8 cellular contexts compared by ENCODE assay signal in genomic region chr5:39274388-39275085, GRCh38. TPM values are rescaled to one million over a fixed set of nuclear protein-coding genes. Genes with fewer than 3 reads are reported as not detected.
A peak's percentile ranks its signal among the peaks of the same experiment; 100 is the strongest.
DNase-seq lines count a peak whose midpoint lies in the region; ATAC-seq and TF ChIP-seq lines count a peak whose summit lies in the region.

No MANE protein-coding gene starts in this region.

- peak; percentile 90 for ATAC-seq in GM19463 (IDR thresholded peaks at IDR 0.05; ENCODE audit: unreplicated experiment)
- ATAC-seq in HG03520 (IDR thresholded peaks at IDR 0.05; ENCODE audit: unreplicated experiment): peak; percentile 93
- peak; percentile 48 for ATAC-seq in activated naive CD8-positive, alpha-beta T cell treated with anti-CD3 and anti-CD28 coated beads, Interleukin-2, amount 50 U/mL, for 24 hours

- peak overlapping the region; percentile 40 for H3K27ac ChIP-seq in CD8-positive, alpha-beta memory T cell (ENCODE audit: low read depth, low read length)
- H3K27ac ChIP-seq in sigmoid colon: peak overlapping the region; percentile 29 to 40 (median 30)

- peaks cover 0 to 4% (median 2%) of the 10 kb centered on the region in 3 donors for H3K36me3 Mint-ChIP-seq in CD8-positive, alpha-beta memory T cell
- H3K36me3 Mint-ChIP-seq in activated naive CD8-positive, alpha-beta T cell treated with anti-CD3 and anti-CD28 coated beads, Interleukin-2, amount 50 U/mL, for 24 hours (ENCODE audit: low read depth): peaks cover 3% of the 10 kb centered on the region
- H3K36me3 Mint-ChIP-seq in glutamatergic neuron (ENCODE audit: unreplicated experiment) (no peaks in the 10 kb centered on the region), Caco-2 (ENCODE audit: insufficient read depth, unreplicated experiment) (no peaks in the 10 kb centered on the region)

- H3K4me3 ChIP-seq in CD8-positive, alpha-beta memory T cell (ENCODE audit: low read length): peak overlapping the region; percentile 49
- H3K4me3 ChIP-seq in sigmoid colon (no peak overlapping the region), Caco-2 (ENCODE audit: low read depth, low read length) (no peak overlapping the region)

- TF ChIP-seq POLR2A in sigmoid colon (IDR thresholded peaks at IDR 0.05): no peak

- peaks cover 45 to 67% (median 56%) of the 10 kb centered on the region in 3 donors for H3K4me1 Mint-ChIP-seq in CD8-positive, alpha-beta memory T cell
- H3K4me1 Mint-ChIP-seq in activated naive CD8-positive, alpha-beta T cell treated with anti-CD3 and anti-CD28 coated beads, Interleukin-2, amount 50 U/mL, for 24 hours: peaks cover 62% of the 10 kb centered on the region
- no peaks in the 10 kb centered on the region for H3K4me1 Mint-ChIP-seq in glutamatergic neuron (ENCODE audit: low read depth, unreplicated experiment)
- peaks cover 9% of the 10 kb centered on the region for H3K4me1 Mint-ChIP-seq in Caco-2 (ENCODE audit: low read depth, unreplicated experiment)

- peak in 2 of 5 donors; percentile 43 to 51 for DNase-seq in CD8-positive, alpha-beta memory T cell
- DNase-seq in activated naive CD8-positive, alpha-beta T cell treated with anti-CD3 and anti-CD28 coated beads, Interleukin-2, amount 50 U/mL, for 24 hours: no peak
- DNase-seq in sigmoid colon (no peak), cerebellar nuclear complex (lab: John Stamatoyannopoulos, UW) (no peak), glutamatergic neuron (no peak), Caco-2 (no peak)

- intact Hi-C loops in sigmoid colon (cut with DNase I): no loop called here
- intact Hi-C loops in Caco-2 (cut with micrococcal nuclease; ENCODE audit: unreplicated experiment): no loop called here

- no peaks in the 10 kb centered on the region for H3K27me3 Mint-ChIP-seq in CD8-positive, alpha-beta memory T cell
- H3K27me3 Mint-ChIP-seq in activated naive CD8-positive, alpha-beta T cell treated with anti-CD3 and anti-CD28 coated beads, Interleukin-2, amount 50 U/mL, for 24 hours: no peaks in the 10 kb centered on the region
- H3K27me3 Mint-ChIP-seq in glutamatergic neuron (ENCODE audit: unreplicated experiment): no peaks in the 10 kb centered on the region
- H3K27me3 Mint-ChIP-seq in Caco-2 (ENCODE audit: insufficient read depth, unreplicated experiment): no peaks in the 10 kb centered on the region

- peaks cover 0 to 3% (median 0%) of the 10 kb centered on the region in 5 donors for H3K9me3 Mint-ChIP-seq in CD8-positive, alpha-beta memory T cell
- peaks cover 4% of the 10 kb centered on the region for H3K9me3 Mint-ChIP-seq in activated naive CD8-positive, alpha-beta T cell treated with anti-CD3 and anti-CD28 coated beads, Interleukin-2, amount 50 U/mL, for 24 hours
- H3K9me3 Mint-ChIP-seq in glutamatergic neuron (ENCODE audit: unreplicated experiment) (no peaks in the 10 kb centered on the region), Caco-2 (ENCODE audit: unreplicated experiment) (peaks cover 11% of the 10 kb centered on the region)

- TF ChIP-seq CTCF in sigmoid colon (IDR thresholded peaks at IDR 0.05): no peak
- no peak for TF ChIP-seq CTCF in glutamatergic neuron (IDR thresholded peaks at IDR 0.05; ENCODE audit: partially characterized antibody, unreplicated experiment)
- TF ChIP-seq CTCF in Caco-2 (IDR thresholded peaks at IDR 0.05; ENCODE audit: insufficient read depth in 1 of 2, low read depth in 1 of 2, low read length in 1 of 2, severe bottlenecking in 1 of 2, unreplicated experiment in 1 of 2): no peak

- no peaks in the 10 kb centered on the region for H3K9me3 ChIP-seq in CD8-positive, alpha-beta memory T cell (ENCODE audit: low read length)
- H3K9me3 ChIP-seq in sigmoid colon: no peaks in the 10 kb centered on the region
- no peaks in the 10 kb centered on the region for H3K9me3 ChIP-seq in Caco-2

- no peak for TF ChIP-seq EP300 in sigmoid colon (IDR thresholded peaks at IDR 0.05)

- CTCF ChIA-PET in CD8-positive, alpha-beta memory T cell (lab: Charles Lee): interaction anchor here (1.0 to 4.4 kb wide), 7 partner anchors 9 to 95 kb away, joined by 3 to 45 read pairs (median 7); no protein-coding TSS in a partner anchor
- CTCF ChIA-PET in Caco-2 (lab: Charles Lee): no interaction called here

- H3K27ac Mint-ChIP-seq in CD8-positive, alpha-beta memory T cell: peak overlapping the region; percentile 91 to 99 (median 97)
- peak overlapping the region; percentile 97 for H3K27ac Mint-ChIP-seq in activated naive CD8-positive, alpha-beta T cell treated with anti-CD3 and anti-CD28 coated beads, Interleukin-2, amount 50 U/mL, for 24 hours
- H3K27ac Mint-ChIP-seq in glutamatergic neuron (ENCODE audit: unreplicated experiment) (no peak overlapping the region), Caco-2 (ENCODE audit: unreplicated experiment) (no peak overlapping the region)

- 41 to 47% methylated on average over 3 of the region's 3 CpGs for WGBS in sigmoid colon, 2 donors

- BruUV-seq in Caco-2 (replicated peaks; lab: Mats Ljungman, UMichigan): no TSS peak

- peak overlapping the region; percentile 69 to 87 (median 85) for H3K4me3 Mint-ChIP-seq in CD8-positive, alpha-beta memory T cell
- peak overlapping the region; percentile 82 for H3K4me3 Mint-ChIP-seq in activated naive CD8-positive, alpha-beta T cell treated with anti-CD3 and anti-CD28 coated beads, Interleukin-2, amount 50 U/mL, for 24 hours
- H3K4me3 Mint-ChIP-seq in glutamatergic neuron (ENCODE audit: unreplicated experiment) (no peak overlapping the region), Caco-2 (ENCODE audit: unreplicated experiment) (no peak overlapping the region)

- H3K27me3 ChIP-seq in CD8-positive, alpha-beta memory T cell (ENCODE audit: insufficient read depth, low read length, poor library complexity, severe bottlenecking): no peaks in the 10 kb centered on the region
- H3K27me3 ChIP-seq in sigmoid colon (no peaks in the 10 kb centered on the region), Caco-2 (replicated peaks; ENCODE audit: control insufficient read depth, insufficient read depth, low read length) (no peaks in the 10 kb centered on the region)

- peaks cover 36% of the 10 kb centered on the region for H3K4me1 ChIP-seq in CD8-positive, alpha-beta memory T cell (ENCODE audit: insufficient read depth, low read length)
- H3K4me1 ChIP-seq in sigmoid colon (no peaks in the 10 kb centered on the region), Caco-2 (peaks cover 13% of the 10 kb centered on the region)

- POLR2A ChIA-PET in CD8-positive, alpha-beta memory T cell (lab: Charles Lee): interaction anchor here (0.6 to 1.5 kb wide), 3 partner anchors 57 to 96 kb away, joined by 3 to 9 read pairs (median 3); no protein-coding TSS in a partner anchor
- POLR2A ChIA-PET in Caco-2 (lab: Charles Lee): no interaction called here

- no peaks in the 10 kb centered on the region for H3K36me3 ChIP-seq in CD8-positive, alpha-beta memory T cell (ENCODE audit: insufficient read depth, low read length)
- H3K36me3 ChIP-seq in sigmoid colon: no peaks in the 10 kb centered on the region
- no peaks in the 10 kb centered on the region for H3K36me3 ChIP-seq in Caco-2 (ENCODE audit: control insufficient read depth, insufficient read depth, low read length)

RNA-seq across cellular contexts. Expression of gene FYB1, which starts 55.2 kb away (rescaled TPM):
- 10 to 100 TPM; 75.9 to 84.2 TPM for total RNA-seq in CD8-positive, alpha-beta memory T cell
- 282 TPM for polyA plus RNA-seq in CD8-positive, alpha-beta memory T cell
- total RNA-seq in sigmoid colon (10 to 100 TPM in 3 of 4 donors, 1 to 10 TPM in 1; 8.6 to 15.5 (median 12.4) TPM), glutamatergic neuron (ENCODE audit: unreplicated experiment) (not detected), Caco-2 (2022) (0.60 and 1.3 TPM in 2 replicates)
- 10 to 100 TPM in 1 of 3 donors, 1 to 10 TPM in 2; 2.8 to 18.2 (median 3.6) TPM for polyA plus RNA-seq in sigmoid colon

Comparison
In these comparisons a context has a peak if more than half of its experiments do, and no peak if none do; other contexts are left out.
1. H3K27ac Mint-ChIP-seq: peak in CD8-positive, alpha-beta memory T cell (8 of 8) and activated naive CD8-positive, alpha-beta T cell treated with anti-CD3 and anti-CD28 coated beads, Interleukin-2, amount 50 U/mL, for 24 hours (single experiment); none in glutamatergic neuron (single experiment) and Caco-2 (single experiment).
2. H3K4me3 Mint-ChIP-seq: peak in CD8-positive, alpha-beta memory T cell (7 of 7) and activated naive CD8-positive, alpha-beta T cell treated with anti-CD3 and anti-CD28 coated beads, Interleukin-2, amount 50 U/mL, for 24 hours (single experiment); none in glutamatergic neuron (single experiment) and Caco-2 (single experiment).
3. RNA of gene FYB1, which starts 55.2 kb away (total RNA-seq): 75.9 to 84.2 TPM in CD8-positive, alpha-beta memory T cell; 8.6 to 15.5 TPM in sigmoid colon, 0.60 to 1.3 TPM in Caco-2 and not detected in glutamatergic neuron (single experiment); every median in the first group is over 4 times any median in the second.
4. Peak in every context shown above with its lines, with median percentiles within 50 percentile points of each other: ATAC-seq.